Comparison of ENCODE assay signal across 24 cellular contexts in the genomic region with DNA sequence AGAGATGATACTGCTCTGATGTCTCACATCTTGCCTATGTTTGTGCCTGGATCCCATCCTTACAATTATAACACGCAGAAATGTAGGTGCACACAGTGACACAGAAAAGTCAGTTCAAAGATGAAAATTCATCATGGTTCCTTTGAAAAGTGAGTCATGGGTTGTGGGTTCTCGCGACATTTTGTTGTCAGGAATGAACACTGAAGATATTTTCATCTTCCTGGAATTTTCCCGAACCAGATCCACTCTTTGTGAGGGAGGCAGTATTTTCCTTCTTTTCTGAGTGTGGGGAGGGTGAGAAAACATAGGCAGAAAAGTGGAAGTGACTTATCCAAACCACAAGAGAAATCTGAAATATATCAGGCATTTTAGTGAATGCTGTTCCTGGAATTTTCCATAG.
DNase-seq lines count a peak whose midpoint lies in the region; ATAC-seq and TF ChIP-seq lines count a peak whose summit lies in the region.
"Had no signal": no experiment of that assay in that cellular context is flagged by ENCODE, and none has a peak within 500 bp of the region (broad histone marks: within the 10 kb centered on the region; RNA-seq: fewer than 3 reads in every experiment).

No MANE protein-coding gene starts in this region.

- POLR2A ChIA-PET in RWPE1 (lab: Yijun Ruan, JAX; ENCODE audit: low non-redundant PET): no interaction called here

- H3K27ac ChIP-seq in angular gyrus (ENCODE audit: low read depth, low read length) (peak overlapping the region; percentile 74), RWPE1 (no peak overlapping the region)
- H3K27ac ChIP-seq: cardiac muscle cell, esophagus muscularis mucosa, pancreas, transverse colon, VCaP had no signal

- H3K4me3 Mint-ChIP-seq in HFFc6: no peak overlapping the region; the same call in 1 of the 2 replicates
- H3K4me3 Mint-ChIP-seq: naive thymus-derived CD4-positive, alpha-beta T cell; T-helper 1 cell treated with Interleukin-12 subunit alpha and Interleukin-12 subunit beta and Interleukin-4 antibody, amounts not matched to agents 30 μg/mL and 1 μg/mL, for 36 hours had no signal

- TF ChIP-seq CTCF in HFFc6 (IDR thresholded peaks at IDR 0.05): no peak
- no peak for TF ChIP-seq CTCF in RWPE1 (conservative IDR thresholded peaks at IDR 0.05; ENCODE audit: low read depth)

- DNase-seq in HFFc6 (peak; percentile 48), fibroblast of peridontal ligament (ENCODE audit: extremely low read depth) (peak; percentile 52), putamen (ENCODE audit: low spot score) (peak; percentile 73), left lobe of liver (ENCODE audit: low spot score) (no peak), NCI-H1930 (lab: John Stamatoyannopoulos, UW) (no peak), SW 1271 (lab: John Stamatoyannopoulos, UW) (no peak), RWPE1 (ENCODE audit: low spot score) (no peak)
- DNase-seq: activated CD4-positive, alpha-beta T cell treated with anti-CD3 and anti-CD28 coated beads, Interleukin-2, amount 50 U/mL, for 48 hours; effector CD8-positive, alpha-beta T cell; heart left ventricle; naive thymus-derived CD4-positive, alpha-beta T cell; NCI-H1105 treated with DMSO at 0.1 percent for 48 hours; NCI-H524 treated with DMSO at 0.1 percent for 48 hours; pancreas; Right ventricle myocardium superior; stimulated activated naive CD4-positive, alpha-beta T cell; transverse colon had no signal

- H3K27me3 Mint-ChIP-seq in HFFc6 (ENCODE audit: insufficient read depth): peaks cover 2% of the 10 kb centered on the region
- H3K27me3 Mint-ChIP-seq: naive thymus-derived CD4-positive, alpha-beta T cell had no signal

- peaks cover 13% of the 10 kb centered on the region; the same call in 1 of the 2 replicates for H3K36me3 Mint-ChIP-seq in HFFc6 (ENCODE audit: low read depth)
- H3K36me3 Mint-ChIP-seq: activated naive CD4-positive, alpha-beta T cell treated with anti-CD3 and anti-CD28 coated beads, Interleukin-2, amount 50 U/mL, for 72 hours had no signal

- H3K4me1 Mint-ChIP-seq in HFFc6 (ENCODE audit: low read depth): peaks cover 31% of the 10 kb centered on the region

- ATAC-seq in left lobe of liver: no peak
- ATAC-seq: activated naive CD4-positive, alpha-beta T cell treated with anti-CD3 and anti-CD28 coated beads, Interleukin-2, amount 50 U/mL, for 72 hours; heart left ventricle; naive thymus-derived CD4-positive, alpha-beta T cell; pancreas; sciatic nerve had no signal

- H3K27ac Mint-ChIP-seq in HFFc6: peak overlapping the region; percentile 44
- H3K27ac Mint-ChIP-seq: T-helper 1 cell treated with Interleukin-12 subunit alpha and Interleukin-12 subunit beta and Interleukin-4 antibody, amounts not matched to agents 30 μg/mL and 1 μg/mL, for 36 hours had no signal

- CTCF ChIA-PET in RWPE1 (lab: Yijun Ruan, JAX): no interaction called here

- H3K9me3 Mint-ChIP-seq in HFFc6: no peaks in the 10 kb centered on the region
- H3K9me3 Mint-ChIP-seq: activated naive CD4-positive, alpha-beta T cell treated with anti-CD3 and anti-CD28 coated beads, Interleukin-2, amount 50 U/mL, for 72 hours; naive thymus-derived CD4-positive, alpha-beta T cell; T-helper 1 cell treated with Interleukin-12 subunit alpha and Interleukin-12 subunit beta and Interleukin-4 antibody, amounts not matched to agents 30 μg/mL and 1 μg/mL, for 36 hours had no signal

Comparison
In these comparisons a context has a peak if more than half of its experiments do, and no peak if none do; other contexts are left out.
1. DNase-seq: peak in HFFc6 (single experiment), fibroblast of peridontal ligament (single experiment) and putamen (single experiment); none in left lobe of liver (single experiment), NCI-H1930 (0 of 2), SW 1271 (0 of 2) and RWPE1 (single experiment).